ENCODE assay signal across 1 cellular context in the genomic region with DNA sequence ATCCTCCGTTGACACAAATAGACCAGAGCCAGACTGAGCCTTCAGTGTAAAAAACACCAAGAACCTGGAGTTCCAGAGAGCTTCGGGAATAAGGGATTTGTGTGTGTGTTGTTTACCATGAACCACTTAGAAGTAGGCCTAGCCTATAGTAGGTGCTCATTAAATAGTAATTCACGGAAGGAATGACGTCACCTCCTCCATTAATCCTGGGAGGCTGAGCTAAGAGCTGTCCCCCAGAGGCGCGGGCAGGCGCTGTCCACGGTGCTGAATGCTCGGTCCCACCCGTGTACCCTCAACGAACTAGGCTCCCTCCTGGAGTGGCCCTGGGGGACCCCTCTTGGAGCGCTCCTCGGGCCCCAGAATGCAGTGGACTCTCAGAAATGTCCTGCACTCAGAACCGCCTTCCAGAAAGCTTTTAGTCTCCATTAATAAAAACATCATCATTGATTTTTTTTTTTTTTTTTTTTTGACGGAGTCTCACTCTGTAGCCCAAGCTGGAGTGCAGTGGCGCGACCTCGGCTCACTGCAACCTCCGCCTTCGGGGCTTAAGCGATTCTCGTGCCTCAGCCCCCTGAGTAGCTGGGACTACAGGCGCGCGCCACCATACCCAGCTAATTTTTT.
TF ChIP-seq lines count a peak whose summit lies in the region.

No MANE protein-coding gene starts in this region.

TF ChIP-seq in K562, 482 proteins besides CTCF, POLR2A, EP300 and RAD21 (continued from another document and continues in another):
- TF ChIP-seq, protein P1, sequence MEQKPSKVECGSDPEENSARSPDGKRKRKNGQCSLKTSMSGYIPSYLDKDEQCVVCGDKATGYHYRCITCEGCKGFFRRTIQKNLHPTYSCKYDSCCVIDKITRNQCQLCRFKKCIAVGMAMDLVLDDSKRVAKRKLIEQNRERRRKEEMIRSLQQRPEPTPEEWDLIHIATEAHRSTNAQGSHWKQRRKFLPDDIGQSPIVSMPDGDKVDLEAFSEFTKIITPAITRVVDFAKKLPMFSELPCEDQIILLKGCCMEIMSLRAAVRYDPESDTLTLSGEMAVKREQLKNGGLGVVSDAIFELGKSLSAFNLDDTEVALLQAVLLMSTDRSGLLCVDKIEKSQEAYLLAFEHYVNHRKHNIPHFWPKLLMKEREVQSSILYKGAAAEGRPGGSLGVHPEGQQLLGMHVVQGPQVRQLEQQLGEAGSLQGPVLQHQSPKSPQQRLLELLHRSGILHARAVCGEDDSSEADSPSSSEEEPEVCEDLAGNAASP (IDR thresholded peaks at IDR 0.05) = no peak
- TF ChIP-seq ZNF586 (CRISPR knock-in tag; conservative IDR thresholded peaks at IDR 0.05) (no peak), ZNF212 (CRISPR knock-in tag; IDR thresholded peaks at IDR 0.05) (no peak), ZNF23 (CRISPR knock-in tag; IDR thresholded peaks at IDR 0.05) (no peak), HLTF (IDR thresholded peaks at IDR 0.05) (no peak), BRF1 (IDR thresholded peaks at IDR 0.05; ENCODE audit: borderline replicate concordance, extremely low read depth, insufficient read length) (no peak), SMARCA4 (IDR thresholded peaks at IDR 0.05) (0 out of 2 replicates have a peak, but pooled peaks have one; percentile 41), SMAD2 (IDR thresholded peaks at IDR 0.05; ENCODE audit: low read depth, low read length) (no peak), NFXL1 (CRISPR knock-in tag; IDR thresholded peaks at IDR 0.05) (no peak), NR1H2 (CRISPR knock-in tag; IDR thresholded peaks at IDR 0.05) (no peak), ZKSCAN8 (CRISPR knock-in tag; IDR thresholded peaks at IDR 0.05) (no peak), ARID2 (IDR thresholded peaks at IDR 0.05) (no peak), ZFP1 (CRISPR knock-in tag; IDR thresholded peaks at IDR 0.05) (no peak), NCOA1 (IDR thresholded peaks at IDR 0.05; ENCODE audit: low read depth) (peak; percentile 89), ZBTB7A (IDR thresholded peaks at IDR 0.05; ENCODE audit: borderline replicate concordance, control insufficient read depth, low read depth, low read length) (peak; percentile 87), CBX2 (IDR thresholded peaks at IDR 0.05; ENCODE audit: insufficient read depth, low read length, poor library complexity, severe bottlenecking) (no peak), IRF2 (CRISPR knock-in tag; IDR thresholded peaks at IDR 0.05) (no peak), ZNF124 (CRISPR knock-in tag; IDR thresholded peaks at IDR 0.05) (no peak), DIDO1 (tag; IDR thresholded peaks at IDR 0.05; ENCODE audit: low read depth) (no peak), KAT2B (IDR thresholded peaks at IDR 0.05; ENCODE audit: low read depth, low read length) (no peak), RNF2 (IDR thresholded peaks at IDR 0.05) (no peak), ZZZ3 (IDR thresholded peaks at IDR 0.05) (no peak), CHD4 (IDR thresholded peaks at IDR 0.05; ENCODE audit: insufficient read depth, insufficient replicate concordance, low read depth, low read length, poor library complexity, severe bottlenecking) (no peak), DDX20 (tag; IDR thresholded peaks at IDR 0.05; ENCODE audit: low read depth) (no peak), ETV5 (CRISPR knock-in tag; IDR thresholded peaks at IDR 0.05; ENCODE audit: low read depth) (peak; percentile 68; the same call in 1 of the 2 replicates)
- TF ChIP-seq, protein P2, sequence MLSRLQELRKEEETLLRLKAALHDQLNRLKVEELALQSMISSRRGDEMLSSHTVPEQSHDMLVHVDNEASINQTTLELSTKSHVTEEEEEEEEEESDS (CRISPR knock-in tag; IDR thresholded peaks at IDR 0.05) = no peak
- TF ChIP-seq, protein P3, sequence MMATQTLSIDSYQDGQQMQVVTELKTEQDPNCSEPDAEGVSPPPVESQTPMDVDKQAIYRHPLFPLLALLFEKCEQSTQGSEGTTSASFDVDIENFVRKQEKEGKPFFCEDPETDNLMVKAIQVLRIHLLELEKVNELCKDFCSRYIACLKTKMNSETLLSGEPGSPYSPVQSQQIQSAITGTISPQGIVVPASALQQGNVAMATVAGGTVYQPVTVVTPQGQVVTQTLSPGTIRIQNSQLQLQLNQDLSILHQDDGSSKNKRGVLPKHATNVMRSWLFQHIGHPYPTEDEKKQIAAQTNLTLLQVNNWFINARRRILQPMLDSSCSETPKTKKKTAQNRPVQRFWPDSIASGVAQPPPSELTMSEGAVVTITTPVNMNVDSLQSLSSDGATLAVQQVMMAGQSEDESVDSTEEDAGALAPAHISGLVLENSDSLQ (IDR thresholded peaks at IDR 0.05) = no peak
- TF ChIP-seq, protein P4, sequence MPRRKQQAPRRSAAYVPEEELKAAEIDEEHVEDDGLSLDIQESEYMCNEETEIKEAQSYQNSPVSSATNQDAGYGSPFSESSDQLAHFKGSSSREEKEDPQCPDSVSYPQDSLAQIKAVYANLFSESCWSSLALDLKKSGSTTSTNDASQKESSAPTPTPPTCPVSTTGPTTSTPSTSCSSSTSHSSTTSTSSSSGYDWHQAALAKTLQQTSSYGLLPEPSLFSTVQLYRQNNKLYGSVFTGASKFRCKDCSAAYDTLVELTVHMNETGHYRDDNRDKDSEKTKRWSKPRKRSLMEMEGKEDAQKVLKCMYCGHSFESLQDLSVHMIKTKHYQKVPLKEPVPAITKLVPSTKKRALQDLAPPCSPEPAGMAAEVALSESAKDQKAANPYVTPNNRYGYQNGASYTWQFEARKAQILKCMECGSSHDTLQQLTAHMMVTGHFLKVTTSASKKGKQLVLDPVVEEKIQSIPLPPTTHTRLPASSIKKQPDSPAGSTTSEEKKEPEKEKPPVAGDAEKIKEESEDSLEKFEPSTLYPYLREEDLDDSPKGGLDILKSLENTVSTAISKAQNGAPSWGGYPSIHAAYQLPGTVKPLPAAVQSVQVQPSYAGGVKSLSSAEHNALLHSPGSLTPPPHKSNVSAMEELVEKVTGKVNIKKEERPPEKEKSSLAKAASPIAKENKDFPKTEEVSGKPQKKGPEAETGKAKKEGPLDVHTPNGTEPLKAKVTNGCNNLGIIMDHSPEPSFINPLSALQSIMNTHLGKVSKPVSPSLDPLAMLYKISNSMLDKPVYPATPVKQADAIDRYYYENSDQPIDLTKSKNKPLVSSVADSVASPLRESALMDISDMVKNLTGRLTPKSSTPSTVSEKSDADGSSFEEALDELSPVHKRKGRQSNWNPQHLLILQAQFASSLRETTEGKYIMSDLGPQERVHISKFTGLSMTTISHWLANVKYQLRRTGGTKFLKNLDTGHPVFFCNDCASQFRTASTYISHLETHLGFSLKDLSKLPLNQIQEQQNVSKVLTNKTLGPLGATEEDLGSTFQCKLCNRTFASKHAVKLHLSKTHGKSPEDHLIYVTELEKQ (CRISPR knock-in tag; IDR thresholded peaks at IDR 0.05) = no peak
- TF ChIP-seq, protein P5, sequence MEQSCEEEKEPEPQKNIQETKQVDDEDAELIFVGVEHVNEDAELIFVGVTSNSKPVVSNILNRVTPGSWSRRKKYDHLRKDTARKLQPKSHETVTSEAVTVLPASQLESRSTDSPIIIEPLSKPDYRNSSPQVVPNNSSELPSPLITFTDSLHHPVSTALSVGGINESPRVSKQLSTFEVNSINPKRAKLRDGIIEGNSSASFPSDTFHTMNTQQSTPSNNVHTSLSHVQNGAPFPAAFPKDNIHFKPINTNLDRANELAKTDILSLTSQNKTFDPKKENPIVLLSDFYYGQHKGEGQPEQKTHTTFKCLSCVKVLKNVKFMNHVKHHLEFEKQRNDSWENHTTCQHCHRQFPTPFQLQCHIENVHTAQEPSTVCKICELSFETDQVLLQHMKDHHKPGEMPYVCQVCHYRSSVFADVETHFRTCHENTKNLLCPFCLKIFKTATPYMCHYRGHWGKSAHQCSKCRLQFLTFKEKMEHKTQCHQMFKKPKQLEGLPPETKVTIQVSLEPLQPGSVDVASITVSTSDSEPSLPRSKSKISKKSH (CRISPR knock-in tag; IDR thresholded peaks at IDR 0.05) = no peak
- TF ChIP-seq, protein P6, sequence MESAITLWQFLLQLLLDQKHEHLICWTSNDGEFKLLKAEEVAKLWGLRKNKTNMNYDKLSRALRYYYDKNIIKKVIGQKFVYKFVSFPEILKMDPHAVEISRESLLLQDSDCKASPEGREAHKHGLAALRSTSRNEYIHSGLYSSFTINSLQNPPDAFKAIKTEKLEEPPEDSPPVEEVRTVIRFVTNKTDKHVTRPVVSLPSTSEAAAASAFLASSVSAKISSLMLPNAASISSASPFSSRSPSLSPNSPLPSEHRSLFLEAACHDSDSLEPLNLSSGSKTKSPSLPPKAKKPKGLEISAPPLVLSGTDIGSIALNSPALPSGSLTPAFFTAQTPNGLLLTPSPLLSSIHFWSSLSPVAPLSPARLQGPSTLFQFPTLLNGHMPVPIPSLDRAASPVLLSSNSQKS (CRISPR knock-in tag; IDR thresholded peaks at IDR 0.05) = no peak
- TF ChIP-seq, protein P7, sequence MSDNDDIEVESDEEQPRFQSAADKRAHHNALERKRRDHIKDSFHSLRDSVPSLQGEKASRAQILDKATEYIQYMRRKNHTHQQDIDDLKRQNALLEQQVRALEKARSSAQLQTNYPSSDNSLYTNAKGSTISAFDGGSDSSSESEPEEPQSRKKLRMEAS (CRISPR knock-in tag; IDR thresholded peaks at IDR 0.05) = no peak
- TF ChIP-seq, protein P8, sequence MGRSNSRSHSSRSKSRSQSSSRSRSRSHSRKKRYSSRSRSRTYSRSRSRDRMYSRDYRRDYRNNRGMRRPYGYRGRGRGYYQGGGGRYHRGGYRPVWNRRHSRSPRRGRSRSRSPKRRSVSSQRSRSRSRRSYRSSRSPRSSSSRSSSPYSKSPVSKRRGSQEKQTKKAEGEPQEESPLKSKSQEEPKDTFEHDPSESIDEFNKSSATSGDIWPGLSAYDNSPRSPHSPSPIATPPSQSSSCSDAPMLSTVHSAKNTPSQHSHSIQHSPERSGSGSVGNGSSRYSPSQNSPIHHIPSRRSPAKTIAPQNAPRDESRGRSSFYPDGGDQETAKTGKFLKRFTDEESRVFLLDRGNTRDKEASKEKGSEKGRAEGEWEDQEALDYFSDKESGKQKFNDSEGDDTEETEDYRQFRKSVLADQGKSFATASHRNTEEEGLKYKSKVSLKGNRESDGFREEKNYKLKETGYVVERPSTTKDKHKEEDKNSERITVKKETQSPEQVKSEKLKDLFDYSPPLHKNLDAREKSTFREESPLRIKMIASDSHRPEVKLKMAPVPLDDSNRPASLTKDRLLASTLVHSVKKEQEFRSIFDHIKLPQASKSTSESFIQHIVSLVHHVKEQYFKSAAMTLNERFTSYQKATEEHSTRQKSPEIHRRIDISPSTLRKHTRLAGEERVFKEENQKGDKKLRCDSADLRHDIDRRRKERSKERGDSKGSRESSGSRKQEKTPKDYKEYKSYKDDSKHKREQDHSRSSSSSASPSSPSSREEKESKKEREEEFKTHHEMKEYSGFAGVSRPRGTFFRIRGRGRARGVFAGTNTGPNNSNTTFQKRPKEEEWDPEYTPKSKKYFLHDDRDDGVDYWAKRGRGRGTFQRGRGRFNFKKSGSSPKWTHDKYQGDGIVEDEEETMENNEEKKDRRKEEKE (IDR thresholded peaks at IDR 0.05; ENCODE audit: borderline replicate concordance in 1 of 2, control insufficient read depth in 1 of 2, low read depth in 2 of 2, low read length in 1 of 2) = no peak
- TF ChIP-seq, protein P9, sequence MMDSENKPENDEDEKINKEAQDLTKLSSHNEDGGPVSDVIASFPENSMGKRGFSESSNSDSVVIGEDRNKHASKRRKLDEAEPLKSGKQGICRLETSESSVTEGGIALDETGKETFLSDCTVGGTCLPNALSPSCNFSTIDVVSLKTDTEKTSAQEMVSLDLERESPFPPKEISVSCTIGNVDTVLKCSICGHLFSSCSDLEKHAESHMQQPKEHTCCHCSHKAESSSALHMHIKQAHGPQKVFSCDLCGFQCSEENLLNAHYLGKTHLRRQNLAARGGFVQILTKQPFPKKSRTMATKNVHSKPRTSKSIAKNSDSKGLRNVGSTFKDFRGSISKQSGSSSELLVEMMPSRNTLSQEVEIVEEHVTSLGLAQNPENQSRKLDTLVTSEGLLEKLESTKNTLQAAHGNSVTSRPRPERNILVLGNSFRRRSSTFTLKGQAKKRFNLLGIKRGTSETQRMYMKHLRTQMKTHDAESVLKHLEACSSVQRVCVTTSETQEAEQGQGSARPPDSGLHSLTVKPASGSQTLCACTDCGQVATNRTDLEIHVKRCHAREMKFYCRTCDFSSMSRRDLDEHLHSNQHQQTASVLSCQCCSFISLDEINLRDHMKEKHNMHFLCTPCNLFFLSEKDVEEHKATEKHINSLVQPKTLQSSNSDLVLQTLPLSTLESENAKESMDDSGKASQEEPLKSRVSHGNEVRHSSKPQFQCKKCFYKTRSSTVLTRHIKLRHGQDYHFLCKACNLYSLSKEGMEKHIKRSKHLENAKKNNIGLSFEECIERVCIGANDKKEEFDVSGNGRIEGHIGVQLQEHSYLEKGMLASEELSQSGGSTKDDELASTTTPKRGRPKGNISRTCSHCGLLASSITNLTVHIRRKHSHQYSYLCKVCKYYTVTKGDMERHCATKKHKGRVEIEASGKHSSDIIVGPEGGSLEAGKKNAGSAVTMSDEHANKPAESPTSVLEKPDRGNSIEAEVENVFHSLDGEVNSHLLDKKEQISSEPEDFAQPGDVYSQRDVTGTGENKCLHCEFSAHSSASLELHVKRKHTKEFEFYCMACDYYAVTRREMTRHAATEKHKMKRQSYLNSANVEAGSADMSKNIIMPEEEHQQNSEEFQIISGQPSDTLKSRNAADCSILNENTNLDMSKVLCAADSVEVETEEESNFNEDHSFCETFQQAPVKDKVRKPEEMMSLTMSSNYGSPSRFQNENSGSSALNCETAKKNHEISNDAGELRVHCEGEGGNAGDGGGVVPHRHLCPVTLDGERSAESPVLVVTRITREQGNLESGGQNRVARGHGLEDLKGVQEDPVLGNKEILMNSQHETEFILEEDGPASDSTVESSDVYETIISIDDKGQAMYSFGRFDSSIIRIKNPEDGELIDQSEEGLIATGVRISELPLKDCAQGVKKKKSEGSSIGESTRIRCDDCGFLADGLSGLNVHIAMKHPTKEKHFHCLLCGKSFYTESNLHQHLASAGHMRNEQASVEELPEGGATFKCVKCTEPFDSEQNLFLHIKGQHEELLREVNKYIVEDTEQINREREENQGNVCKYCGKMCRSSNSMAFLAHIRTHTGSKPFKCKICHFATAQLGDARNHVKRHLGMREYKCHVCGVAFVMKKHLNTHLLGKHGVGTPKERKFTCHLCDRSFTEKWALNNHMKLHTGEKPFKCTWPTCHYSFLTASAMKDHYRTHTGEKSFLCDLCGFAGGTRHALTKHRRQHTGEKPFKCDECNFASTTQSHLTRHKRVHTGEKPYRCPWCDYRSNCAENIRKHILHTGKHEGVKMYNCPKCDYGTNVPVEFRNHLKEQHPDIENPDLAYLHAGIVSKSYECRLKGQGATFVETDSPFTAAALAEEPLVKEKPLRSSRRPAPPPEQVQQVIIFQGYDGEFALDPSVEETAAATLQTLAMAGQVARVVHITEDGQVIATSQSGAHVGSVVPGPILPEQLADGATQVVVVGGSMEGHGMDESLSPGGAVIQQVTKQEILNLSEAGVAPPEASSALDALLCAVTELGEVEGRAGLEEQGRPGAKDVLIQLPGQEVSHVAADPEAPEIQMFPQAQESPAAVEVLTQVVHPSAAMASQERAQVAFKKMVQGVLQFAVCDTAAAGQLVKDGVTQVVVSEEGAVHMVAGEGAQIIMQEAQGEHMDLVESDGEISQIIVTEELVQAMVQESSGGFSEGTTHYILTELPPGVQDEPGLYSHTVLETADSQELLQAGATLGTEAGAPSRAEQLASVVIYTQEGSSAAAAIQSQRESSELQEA (IDR thresholded peaks at IDR 0.05; ENCODE audit: low read depth) = no peak
- TF ChIP-seq, protein P10, sequence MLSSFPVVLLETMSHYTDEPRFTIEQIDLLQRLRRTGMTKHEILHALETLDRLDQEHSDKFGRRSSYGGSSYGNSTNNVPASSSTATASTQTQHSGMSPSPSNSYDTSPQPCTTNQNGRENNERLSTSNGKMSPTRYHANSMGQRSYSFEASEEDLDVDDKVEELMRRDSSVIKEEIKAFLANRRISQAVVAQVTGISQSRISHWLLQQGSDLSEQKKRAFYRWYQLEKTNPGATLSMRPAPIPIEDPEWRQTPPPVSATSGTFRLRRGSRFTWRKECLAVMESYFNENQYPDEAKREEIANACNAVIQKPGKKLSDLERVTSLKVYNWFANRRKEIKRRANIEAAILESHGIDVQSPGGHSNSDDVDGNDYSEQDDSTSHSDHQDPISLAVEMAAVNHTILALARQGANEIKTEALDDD (IDR thresholded peaks at IDR 0.05) = no peak
